1 cellular context compared by ENCODE assay signal in the genomic region with DNA sequence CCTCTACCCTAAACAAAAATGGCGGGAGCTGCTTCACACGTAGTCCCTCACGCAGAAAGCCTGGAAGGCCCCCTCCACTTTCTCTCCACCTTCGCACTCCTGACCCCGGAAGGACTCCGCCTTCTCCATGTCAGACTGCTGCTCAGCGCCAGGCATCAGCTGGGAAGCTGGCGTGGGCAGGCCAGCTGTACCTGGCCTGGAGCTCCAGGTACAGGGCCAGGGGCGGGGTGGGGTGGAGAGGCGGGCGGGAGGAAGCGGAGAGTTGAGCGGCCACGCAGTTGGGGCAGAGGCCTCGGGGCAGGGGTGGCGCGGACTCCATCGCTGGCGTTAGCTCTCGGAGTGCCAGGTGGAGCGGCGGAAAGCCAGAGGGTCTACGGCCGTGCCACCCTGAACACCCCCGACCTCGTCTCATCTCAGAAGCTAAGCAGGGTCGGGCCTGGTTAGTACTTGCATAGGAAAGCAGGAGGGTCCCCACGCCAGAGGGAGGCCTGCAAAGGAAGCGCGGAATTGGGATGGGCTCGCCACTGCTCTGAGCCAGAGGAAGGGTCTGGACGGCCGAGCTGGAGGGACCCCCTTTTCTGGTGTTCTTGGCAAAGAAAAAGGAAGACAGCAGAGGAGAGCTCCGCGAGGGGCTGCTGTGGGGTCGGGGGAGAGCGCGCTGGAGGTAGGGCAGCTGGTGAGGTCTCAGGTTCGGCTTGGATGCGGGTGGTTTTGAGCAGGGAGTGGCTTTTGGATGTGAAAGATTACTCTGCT.
A peak's percentile ranks its signal among the peaks of the same experiment; 100 is the strongest.
TF ChIP-seq lines count a peak whose summit lies in the region.

A gene with protein sequence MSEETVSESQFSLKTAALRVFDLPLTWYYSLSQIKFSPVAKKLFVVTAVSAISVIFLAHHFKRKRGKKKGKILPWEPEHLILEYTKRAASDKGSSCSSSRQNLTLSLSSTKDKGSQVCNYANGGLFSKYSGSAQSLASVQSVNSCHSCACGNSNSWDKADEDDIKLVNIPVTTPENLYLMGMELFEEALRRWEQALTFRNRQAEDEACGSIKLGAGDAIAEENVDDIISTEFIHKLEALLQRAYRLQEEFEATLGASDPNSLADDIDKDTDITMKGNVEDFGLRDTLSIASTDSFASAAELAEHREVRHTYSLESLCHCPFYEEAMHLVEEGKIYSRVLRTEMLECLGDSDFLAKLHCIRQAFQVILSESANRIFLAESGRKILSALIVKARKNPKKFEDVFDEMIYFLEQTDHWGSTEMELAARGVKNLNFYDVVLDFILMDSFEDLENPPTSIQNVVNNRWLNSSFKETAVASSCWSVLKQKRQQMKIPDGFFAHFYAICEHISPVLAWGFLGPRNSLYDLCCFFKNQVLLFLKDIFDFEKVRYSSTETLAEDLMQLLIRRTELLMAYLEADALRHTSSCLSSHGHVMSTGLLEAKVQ (plus strand): TSS at position 121 of the 753 bp plus-strand sequence. CDS start 3,604 bp downstream, outside the sequence.

TF ChIP-seq in GM12878, 131 proteins besides CTCF, POLR2A, EP300 and RAD21 (continued from another document):
- TF ChIP-seq YY1 (IDR thresholded peaks at IDR 0.05; ENCODE audit: low read depth, low read length) (peak; percentile 100), NR2C2 (IDR thresholded peaks at IDR 0.05; ENCODE audit: borderline replicate concordance, control insufficient read depth, insufficient read length, low read depth) (peak; percentile 63), FOXM1 (IDR thresholded peaks at IDR 0.05; ENCODE audit: low read depth, low read length) (no peak), SMC3 (IDR thresholded peaks at IDR 0.05; ENCODE audit: borderline replicate concordance, low read length) (no peak), SUPT20H (IDR thresholded peaks at IDR 0.05; ENCODE audit: borderline replicate concordance, control insufficient read depth, low read depth, low read length) (no peak), CREB1 (IDR thresholded peaks at IDR 0.05; ENCODE audit: low read depth) (peak; percentile 93), MYB (IDR thresholded peaks at IDR 0.05; ENCODE audit: borderline replicate concordance, low read depth, low read length) (no peak), RAD51 (IDR thresholded peaks at IDR 0.05) (no peak), ZSCAN29 (IDR thresholded peaks at IDR 0.05) (no peak), SREBF2 (IDR thresholded peaks at IDR 0.05; ENCODE audit: low read length) (no peak), STAT3 (IDR thresholded peaks at IDR 0.05; ENCODE audit: low read depth, low read length) (no peak), IRF4 (IDR thresholded peaks at IDR 0.05; ENCODE audit: low read depth, low read length) (no peak), RUNX3 (IDR thresholded peaks at IDR 0.05; ENCODE audit: low read length) (0 out of 2 replicates have a peak, but pooled peaks have one; percentile 19), GATAD2B (conservative IDR thresholded peaks at IDR 0.05; ENCODE audit: low read depth) (no peak), EZH2 (IDR thresholded peaks at IDR 0.05; ENCODE audit: borderline replicate concordance, control insufficient read depth, low read depth, low read length) (no peak), SMAD5 (IDR thresholded peaks at IDR 0.05; ENCODE audit: low read depth) (no peak; the same call in 1 of the 2 replicates), ZNF207 (IDR thresholded peaks at IDR 0.05; ENCODE audit: borderline replicate concordance) (no peak), NBN (IDR thresholded peaks at IDR 0.05) (peak; percentile 42; the same call in 1 of the 2 replicates), NR2C1 (IDR thresholded peaks at IDR 0.05) (peak; percentile 98), MXI1 (IDR thresholded peaks at IDR 0.05; ENCODE audit: low read depth, low read length) (peak; percentile 71), TBL1XR1 (IDR thresholded peaks at IDR 0.05; ENCODE audit: low read depth, low read length) (0 out of 2 replicates have a peak, but pooled peaks have one; percentile 27), PAX5 (IDR thresholded peaks at IDR 0.05; ENCODE audit: borderline replicate concordance, low read depth, low read length) (no peak)
- TF ChIP-seq, protein P1, sequence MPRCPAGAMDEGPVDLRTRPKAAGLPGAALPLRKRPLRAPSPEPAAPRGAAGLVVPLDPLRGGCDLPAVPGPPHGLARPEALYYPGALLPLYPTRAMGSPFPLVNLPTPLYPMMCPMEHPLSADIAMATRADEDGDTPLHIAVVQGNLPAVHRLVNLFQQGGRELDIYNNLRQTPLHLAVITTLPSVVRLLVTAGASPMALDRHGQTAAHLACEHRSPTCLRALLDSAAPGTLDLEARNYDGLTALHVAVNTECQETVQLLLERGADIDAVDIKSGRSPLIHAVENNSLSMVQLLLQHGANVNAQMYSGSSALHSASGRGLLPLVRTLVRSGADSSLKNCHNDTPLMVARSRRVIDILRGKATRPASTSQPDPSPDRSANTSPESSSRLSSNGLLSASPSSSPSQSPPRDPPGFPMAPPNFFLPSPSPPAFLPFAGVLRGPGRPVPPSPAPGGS (IDR thresholded peaks at IDR 0.05; ENCODE audit: borderline replicate concordance, insufficient read depth, low read depth, low read length, poor library complexity, severe bottlenecking): no peak
- TF ChIP-seq, protein P2, sequence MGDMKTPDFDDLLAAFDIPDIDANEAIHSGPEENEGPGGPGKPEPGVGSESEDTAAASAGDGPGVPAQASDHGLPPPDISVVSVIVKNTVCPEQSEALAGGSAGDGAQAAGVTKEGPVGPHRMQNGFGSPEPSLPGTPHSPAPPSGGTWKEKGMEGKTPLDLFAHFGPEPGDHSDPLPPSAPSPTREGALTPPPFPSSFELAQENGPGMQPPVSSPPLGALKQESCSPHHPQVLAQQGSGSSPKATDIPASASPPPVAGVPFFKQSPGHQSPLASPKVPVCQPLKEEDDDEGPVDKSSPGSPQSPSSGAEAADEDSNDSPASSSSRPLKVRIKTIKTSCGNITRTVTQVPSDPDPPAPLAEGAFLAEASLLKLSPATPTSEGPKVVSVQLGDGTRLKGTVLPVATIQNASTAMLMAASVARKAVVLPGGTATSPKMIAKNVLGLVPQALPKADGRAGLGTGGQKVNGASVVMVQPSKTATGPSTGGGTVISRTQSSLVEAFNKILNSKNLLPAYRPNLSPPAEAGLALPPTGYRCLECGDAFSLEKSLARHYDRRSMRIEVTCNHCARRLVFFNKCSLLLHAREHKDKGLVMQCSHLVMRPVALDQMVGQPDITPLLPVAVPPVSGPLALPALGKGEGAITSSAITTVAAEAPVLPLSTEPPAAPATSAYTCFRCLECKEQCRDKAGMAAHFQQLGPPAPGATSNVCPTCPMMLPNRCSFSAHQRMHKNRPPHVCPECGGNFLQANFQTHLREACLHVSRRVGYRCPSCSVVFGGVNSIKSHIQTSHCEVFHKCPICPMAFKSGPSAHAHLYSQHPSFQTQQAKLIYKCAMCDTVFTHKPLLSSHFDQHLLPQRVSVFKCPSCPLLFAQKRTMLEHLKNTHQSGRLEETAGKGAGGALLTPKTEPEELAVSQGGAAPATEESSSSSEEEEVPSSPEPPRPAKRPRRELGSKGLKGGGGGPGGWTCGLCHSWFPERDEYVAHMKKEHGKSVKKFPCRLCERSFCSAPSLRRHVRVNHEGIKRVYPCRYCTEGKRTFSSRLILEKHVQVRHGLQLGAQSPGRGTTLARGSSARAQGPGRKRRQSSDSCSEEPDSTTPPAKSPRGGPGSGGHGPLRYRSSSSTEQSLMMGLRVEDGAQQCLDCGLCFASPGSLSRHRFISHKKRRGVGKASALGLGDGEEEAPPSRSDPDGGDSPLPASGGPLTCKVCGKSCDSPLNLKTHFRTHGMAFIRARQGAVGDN (IDR thresholded peaks at IDR 0.05): peak; percentile 84
- TF ChIP-seq, protein P3, sequence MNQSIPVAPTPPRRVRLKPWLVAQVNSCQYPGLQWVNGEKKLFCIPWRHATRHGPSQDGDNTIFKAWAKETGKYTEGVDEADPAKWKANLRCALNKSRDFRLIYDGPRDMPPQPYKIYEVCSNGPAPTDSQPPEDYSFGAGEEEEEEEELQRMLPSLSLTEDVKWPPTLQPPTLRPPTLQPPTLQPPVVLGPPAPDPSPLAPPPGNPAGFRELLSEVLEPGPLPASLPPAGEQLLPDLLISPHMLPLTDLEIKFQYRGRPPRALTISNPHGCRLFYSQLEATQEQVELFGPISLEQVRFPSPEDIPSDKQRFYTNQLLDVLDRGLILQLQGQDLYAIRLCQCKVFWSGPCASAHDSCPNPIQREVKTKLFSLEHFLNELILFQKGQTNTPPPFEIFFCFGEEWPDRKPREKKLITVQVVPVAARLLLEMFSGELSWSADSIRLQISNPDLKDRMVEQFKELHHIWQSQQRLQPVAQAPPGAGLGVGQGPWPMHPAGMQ (IDR thresholded peaks at IDR 0.05; ENCODE audit: borderline replicate concordance): no peak
- TF ChIP-seq, protein P4, sequence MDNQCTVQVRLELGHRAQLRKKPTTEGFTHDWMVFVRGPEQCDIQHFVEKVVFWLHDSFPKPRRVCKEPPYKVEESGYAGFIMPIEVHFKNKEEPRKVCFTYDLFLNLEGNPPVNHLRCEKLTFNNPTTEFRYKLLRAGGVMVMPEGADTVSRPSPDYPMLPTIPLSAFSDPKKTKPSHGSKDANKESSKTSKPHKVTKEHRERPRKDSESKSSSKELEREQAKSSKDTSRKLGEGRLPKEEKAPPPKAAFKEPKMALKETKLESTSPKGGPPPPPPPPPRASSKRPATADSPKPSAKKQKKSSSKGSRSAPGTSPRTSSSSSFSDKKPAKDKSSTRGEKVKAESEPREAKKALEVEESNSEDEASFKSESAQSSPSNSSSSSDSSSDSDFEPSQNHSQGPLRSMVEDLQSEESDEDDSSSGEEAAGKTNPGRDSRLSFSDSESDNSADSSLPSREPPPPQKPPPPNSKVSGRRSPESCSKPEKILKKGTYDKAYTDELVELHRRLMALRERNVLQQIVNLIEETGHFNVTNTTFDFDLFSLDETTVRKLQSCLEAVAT (IDR thresholded peaks at IDR 0.05): no peak
